9 cellular contexts compared by ENCODE assay signal in genomic region chr9:91359734-91360470, GRCh38. TPM values are rescaled to one million over a fixed set of nuclear protein-coding genes. Genes with fewer than 3 reads are reported as not detected.
DNase-seq lines count a peak whose midpoint lies in the region; ATAC-seq lines count a peak whose summit lies in the region.
"Had no signal": no experiment of that assay in that cellular context is flagged by ENCODE, and none has a peak within 500 bp of the region (broad histone marks: within the 10 kb centered on the region; RNA-seq: fewer than 3 reads in every experiment).

No MANE protein-coding gene starts in this region.

- H3K4me3 ChIP-seq in iPS-18c (ENCODE audit: insufficient read depth, low read depth, low read length), result peak overlapping the region; percentile 34; the same call in 1 of the 2 replicates

- H3K27me3 Mint-ChIP-seq in activated naive CD4-positive, alpha-beta T cell treated with anti-CD3 and anti-CD28 coated beads for 36 hours (ENCODE audit: low read depth), result no peaks in the 10 kb centered on the region
- H3K27me3 Mint-ChIP-seq in activated CD4-positive, alpha-beta memory T cell treated with anti-CD3 and anti-CD28 coated beads for 36 hours, result no peaks in the 10 kb centered on the region

- H3K9me3 ChIP-seq in iPS-18c (ENCODE audit: control insufficient read depth, insufficient read depth, low read length), result peaks cover 3% of the 10 kb centered on the region

- ATAC-seq in HG02885 (IDR thresholded peaks at IDR 0.05; ENCODE audit: poor library complexity, unreplicated experiment), result no peak
- ATAC-seq in GM18873 (IDR thresholded peaks at IDR 0.05; ENCODE audit: low FRiP score, unreplicated experiment), result no peak

- H3K36me3 Mint-ChIP-seq in activated naive CD4-positive, alpha-beta T cell treated with anti-CD3 and anti-CD28 coated beads for 36 hours (ENCODE audit: low read depth), result peaks cover 15% of the 10 kb centered on the region
- H3K36me3 Mint-ChIP-seq in activated CD4-positive, alpha-beta memory T cell treated with anti-CD3 and anti-CD28 coated beads for 36 hours, result peaks cover 50% of the 10 kb centered on the region

- POLR2A ChIA-PET in activated CD4-positive, alpha-beta memory T cell treated with anti-CD3 and anti-CD28 coated beads for 36 hours (lab: Charles Lee), result interaction anchor here (0.6 to 5.5 kb wide), 15 partner anchors 10 to 289 kb away, joined by 3 to 83 read pairs (median 5); partner anchors contain the start of gene NFIL3

- H3K9me3 Mint-ChIP-seq in activated naive CD4-positive, alpha-beta T cell treated with anti-CD3 and anti-CD28 coated beads for 36 hours, result peaks cover under 1% of the 10 kb centered on the region
- no peaks in the 10 kb centered on the region for H3K9me3 Mint-ChIP-seq in activated CD4-positive, alpha-beta memory T cell treated with anti-CD3 and anti-CD28 coated beads for 36 hours

- H3K4me1 Mint-ChIP-seq in activated naive CD4-positive, alpha-beta T cell treated with anti-CD3 and anti-CD28 coated beads for 36 hours (ENCODE audit: low read depth), result peaks cover 47% of the 10 kb centered on the region
- peaks cover 62% of the 10 kb centered on the region for H3K4me1 Mint-ChIP-seq in activated CD4-positive, alpha-beta memory T cell treated with anti-CD3 and anti-CD28 coated beads for 36 hours (ENCODE audit: low read depth)

- intact Hi-C loops in activated naive CD4-positive, alpha-beta T cell treated with anti-CD3 and anti-CD28 coated beads for 36 hours (cut with micrococcal nuclease), result loop anchor here (1.0 to 5.0 kb wide), 11 partner anchors 14 to 352 kb away; partner anchors contain the start of gene NFIL3
- intact Hi-C loops in activated CD4-positive, alpha-beta memory T cell treated with anti-CD3 and anti-CD28 coated beads for 36 hours (cut with micrococcal nuclease), result loop anchor here (1.0 to 2.0 kb wide), 10 partner anchors 11 to 289 kb away; no protein-coding TSS in a partner anchor

- no peak for DNase-seq in activated naive CD4-positive, alpha-beta T cell treated with anti-CD3 and anti-CD28 coated beads for 36 hours
- DNase-seq in activated naive CD4-positive, alpha-beta T cell treated with Interleukin-2 at 50 U/mL for 16 hours, result no peak
- DNase-seq in activated CD4-positive, alpha-beta memory T cell treated with anti-CD3 and anti-CD28 coated beads for 36 hours, result peak; percentile 39
- DNase-seq in superior temporal gyrus (ENCODE audit: extremely low spot score), result peak; percentile 20
- DNase-seq in Kasumi-1 (lab: John Stamatoyannopoulos, UW), result no peak
- DNase-seq: COR-L47 had no signal

- H3K4me3 Mint-ChIP-seq in activated naive CD4-positive, alpha-beta T cell treated with anti-CD3 and anti-CD28 coated beads for 36 hours, result peak overlapping the region; percentile 91
- H3K4me3 Mint-ChIP-seq in activated CD4-positive, alpha-beta memory T cell treated with anti-CD3 and anti-CD28 coated beads for 36 hours, result peak overlapping the region; percentile 96

- CTCF ChIA-PET in activated naive CD4-positive, alpha-beta T cell treated with anti-CD3 and anti-CD28 coated beads for 36 hours (lab: Charles Lee), result interaction anchor here (1.0 to 1.9 kb wide), 9 partner anchors 13 to 326 kb away, joined by 3 to 9 read pairs (median 4); no protein-coding TSS in a partner anchor
- CTCF ChIA-PET in activated CD4-positive, alpha-beta memory T cell treated with anti-CD3 and anti-CD28 coated beads for 36 hours (lab: Charles Lee), result interaction anchor here (0.9 to 3.5 kb wide), 9 partner anchors 35 to 445 kb away, joined by 3 to 13 read pairs (median 4); no protein-coding TSS in a partner anchor

- H3K27ac Mint-ChIP-seq in activated naive CD4-positive, alpha-beta T cell treated with anti-CD3 and anti-CD28 coated beads for 36 hours, result peak overlapping the region; percentile 54
- H3K27ac Mint-ChIP-seq in activated CD4-positive, alpha-beta memory T cell treated with anti-CD3 and anti-CD28 coated beads for 36 hours, result peak overlapping the region; percentile 95

RNA-seq across cellular contexts. Expression of gene AUH, which starts 1.8 kb away (rescaled TPM):
- total RNA-seq in activated naive CD4-positive, alpha-beta T cell treated with anti-CD3 and anti-CD28 coated beads for 36 hours, result 10 to 100 TPM; 13.4 to 14.4 TPM
- 10 to 100 TPM; 38.8 to 40.9 TPM for total RNA-seq in activated CD4-positive, alpha-beta memory T cell treated with anti-CD3 and anti-CD28 coated beads for 36 hours

Comparison
In these comparisons a context has a peak if more than half of its experiments do, and no peak if none do; other contexts are left out.
1. DNase-seq: peak in activated CD4-positive, alpha-beta memory T cell treated with anti-CD3 and anti-CD28 coated beads for 36 hours (single experiment) and superior temporal gyrus (single experiment); none in activated naive CD4-positive, alpha-beta T cell treated with anti-CD3 and anti-CD28 coated beads for 36 hours (single experiment), activated naive CD4-positive, alpha-beta T cell treated with Interleukin-2 at 50 U/mL for 16 hours (single experiment) and Kasumi-1 (0 of 2).